ENCODE assay signal across 8 cellular contexts in the genomic region with DNA sequence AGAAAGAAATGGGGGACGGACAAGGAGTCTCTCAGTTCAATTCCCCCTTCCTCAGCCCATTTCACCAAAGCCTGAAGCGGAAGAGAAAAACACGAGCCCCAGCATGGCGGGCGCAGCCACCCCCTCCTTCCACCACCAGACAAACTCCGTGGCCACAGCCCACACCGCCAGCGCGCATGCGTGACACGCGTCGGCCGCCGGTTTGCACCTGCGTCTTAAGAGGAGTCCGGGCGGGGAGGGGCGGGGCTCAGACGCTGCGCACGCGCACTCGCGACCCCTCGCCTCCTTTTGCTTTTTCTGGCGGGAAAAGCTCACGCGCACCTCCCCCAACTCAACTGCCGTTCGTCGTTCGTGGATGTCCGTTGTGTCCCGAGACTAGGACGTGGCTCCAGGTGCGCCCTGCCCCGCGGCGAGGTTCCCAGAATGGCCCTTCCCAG. TPM values are rescaled to one million over a fixed set of nuclear protein-coding genes. Genes with fewer than 3 reads are reported as not detected.
DNase-seq lines count a peak whose midpoint lies in the region; ATAC-seq, FAIRE-seq and TF ChIP-seq lines count a peak whose summit lies in the region.

A gene with protein sequence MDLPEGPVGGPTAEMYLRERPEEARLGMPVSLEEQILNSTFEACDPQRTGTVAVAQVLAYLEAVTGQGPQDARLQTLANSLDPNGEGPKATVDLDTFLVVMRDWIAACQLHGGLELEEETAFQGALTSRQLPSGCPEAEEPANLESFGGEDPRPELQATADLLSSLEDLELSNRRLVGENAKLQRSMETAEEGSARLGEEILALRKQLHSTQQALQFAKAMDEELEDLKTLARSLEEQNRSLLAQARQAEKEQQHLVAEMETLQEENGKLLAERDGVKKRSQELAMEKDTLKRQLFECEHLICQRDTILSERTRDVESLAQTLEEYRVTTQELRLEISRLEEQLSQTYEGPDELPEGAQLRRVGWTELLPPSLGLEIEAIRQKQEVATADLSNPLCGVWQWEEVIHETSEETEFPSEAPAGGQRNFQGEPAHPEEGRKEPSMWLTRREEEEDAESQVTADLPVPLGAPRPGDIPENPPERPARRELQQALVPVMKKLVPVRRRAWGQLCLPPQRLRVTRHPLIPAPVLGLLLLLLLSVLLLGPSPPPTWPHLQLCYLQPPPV (plus strand): TSS at position 314 of the 437 bp plus-strand sequence. CDS start 2,635 bp downstream, outside the sequence.

- peak within 1 kb of the TSS; percentile 58 for H2BK12ac ChIP-seq in neuronal stem cell (ENCODE audit: low read length)

- H2BK5ac ChIP-seq in neuronal stem cell (ENCODE audit: low read length): no peak within 1 kb of the TSS

- no peak for TF ChIP-seq CTCF in A549 (IDR thresholded peaks at IDR 0.05)
- no peak for TF ChIP-seq CTCF in colonic mucosa (IDR thresholded peaks at IDR 0.05)
- no peak for TF ChIP-seq CTCF in suprapubic skin (IDR thresholded peaks at IDR 0.05)

- H3K27ac ChIP-seq in A549 (peak within 1 kb of the TSS in 1 of 2 experiments; percentile 59; a peak in 2 of 6 replicates), colonic mucosa (no peak within 1 kb of the TSS), neuronal stem cell (replicated peaks; ENCODE audit: low read length) (no peak within 1 kb of the TSS), suprapubic skin (no peak within 1 kb of the TSS)

- no peak for TF ChIP-seq RAD21 in A549 (conservative IDR thresholded peaks at IDR 0.05 in 1 of 2, IDR thresholded peaks at IDR 0.05 in 1 of 2)

- H3K27me3 ChIP-seq in colonic mucosa: no peaks in the 10 kb centered on the region
- peaks cover 0 to 2% (median 0%) of the 10 kb centered on the region in 3 experiments for H3K27me3 ChIP-seq in neuronal stem cell (ENCODE audit: control insufficient read depth in 3 of 3, insufficient read depth in 3 of 3, low read depth in 1 of 3, low read length in 3 of 3)
- H3K27me3 ChIP-seq in suprapubic skin: peaks cover 8% of the 10 kb centered on the region

- H3K4me1 ChIP-seq in A549: 0 out of 3 replicates have a peak, but pooled peaks cover 3% of the 10 kb centered on the region
- H3K4me1 ChIP-seq in colonic mucosa: no peaks in the 10 kb centered on the region
- no peaks in the 10 kb centered on the region for H3K4me1 ChIP-seq in neuronal stem cell (ENCODE audit: control insufficient read depth in 2 of 2, insufficient read depth in 1 of 2, low read depth in 1 of 2, low read length in 2 of 2)
- H3K4me1 ChIP-seq in suprapubic skin: no peaks in the 10 kb centered on the region

- POLR2A ChIA-PET in A549 (lab: Yijun Ruan, JAX): interaction anchor here (0.8 to 1.3 kb wide), 3 partner anchors 10 to 34 kb away, joined by 3 to 5 read pairs (median 5); no protein-coding TSS in a partner anchor
- POLR2A ChIA-PET in activated CD4-positive, alpha-beta T cell treated with anti-CD3 and anti-CD28 coated beads for 36 hours (lab: Charles Lee): no interaction called here

- ATAC-seq in A549: no peak
- peak; percentile 68 for ATAC-seq in HG03521 (IDR thresholded peaks at IDR 0.05; ENCODE audit: unreplicated experiment)
- peak; percentile 67 for ATAC-seq in activated CD4-positive, alpha-beta T cell treated with anti-CD3 and anti-CD28 coated beads for 36 hours
- ATAC-seq in HG03457 (IDR thresholded peaks at IDR 0.05; ENCODE audit: unreplicated experiment): no peak

- H3K27ac Mint-ChIP-seq in activated CD4-positive, alpha-beta T cell treated with anti-CD3 and anti-CD28 coated beads for 36 hours: peak within 1 kb of the TSS; percentile 87

- peak within 1 kb of the TSS; percentile 65 for H3K23ac ChIP-seq in neuronal stem cell (ENCODE audit: low read depth, low read length, poor library complexity)

- H3K4me2 ChIP-seq in A549 (peak within 1 kb of the TSS; percentile 44), neuronal stem cell (ENCODE audit: insufficient read depth, low read length, poor library complexity, severe bottlenecking) (no peak within 1 kb of the TSS)

- H4K8ac ChIP-seq in neuronal stem cell (ENCODE audit: low read depth, low read length): no peak within 1 kb of the TSS

- no peak within 1 kb of the TSS for H3K14ac ChIP-seq in neuronal stem cell (ENCODE audit: low read length)

- intact Hi-C loops in activated CD4-positive, alpha-beta T cell treated with anti-CD3 and anti-CD28 coated beads for 36 hours (cut with DNase I, micrococcal nuclease): loop anchor here in 1 of 2 experiments (1.0 kb wide), 2 partner anchors 25 to 57 kb away; a partner anchor contains a TSS
- intact Hi-C loops in colonic mucosa (cut with DNase I): no loop called here

- CTCF ChIA-PET in A549 (lab: Yijun Ruan, JAX): interaction anchor here (0.6 to 10.9 kb wide), 4 partner anchors 10 to 86 kb away, joined by 3 to 244 read pairs (median 88); a partner anchor contains a TSS
- CTCF ChIA-PET in activated CD4-positive, alpha-beta T cell treated with anti-CD3 and anti-CD28 coated beads for 36 hours (lab: Charles Lee): no interaction called here

- peaks cover 16% of the 10 kb centered on the region for H3K4me1 Mint-ChIP-seq in activated CD4-positive, alpha-beta T cell treated with anti-CD3 and anti-CD28 coated beads for 36 hours

- H3K36me3 ChIP-seq in colonic mucosa: no peaks in the 10 kb centered on the region
- H3K36me3 ChIP-seq in neuronal stem cell (replicated peaks in 1 of 2; ENCODE audit: control insufficient read depth in 2 of 2, insufficient read depth in 2 of 2, low read length in 2 of 2): no peaks in the 10 kb centered on the region
- H3K36me3 ChIP-seq in suprapubic skin: no peaks in the 10 kb centered on the region

- no peak within 1 kb of the TSS for H2BK15ac ChIP-seq in neuronal stem cell (ENCODE audit: low read length)

- H3K27me3 Mint-ChIP-seq in activated CD4-positive, alpha-beta T cell treated with anti-CD3 and anti-CD28 coated beads for 36 hours: no peaks in the 10 kb centered on the region

- TF ChIP-seq POLR2A in A549 (IDR thresholded peaks at IDR 0.05; ENCODE audit: low read length) (peak; percentile 59), suprapubic skin (IDR thresholded peaks at IDR 0.05) (no peak)

- H4K91ac ChIP-seq in neuronal stem cell (ENCODE audit: low read depth, low read length, poor library complexity): no peak within 1 kb of the TSS

- no peaks in the 10 kb centered on the region for H3K79me1 ChIP-seq in neuronal stem cell (ENCODE audit: low read depth, low read length)

- H2AK5ac ChIP-seq in neuronal stem cell (ENCODE audit: low read depth, low read length): peak within 1 kb of the TSS; percentile 81

- H3K9me3 ChIP-seq in A549 (peaks cover 12% of the 10 kb centered on the region; the same call in 2 of the 3 replicates), colonic mucosa (no peaks in the 10 kb centered on the region), neuronal stem cell (replicated peaks in 1 of 2; ENCODE audit: control insufficient read depth in 2 of 2, insufficient read depth in 1 of 2, low read depth in 1 of 2, low read length in 2 of 2) (no peaks in the 10 kb centered on the region), suprapubic skin (no peaks in the 10 kb centered on the region)

- TF ChIP-seq EP300 in A549 (IDR thresholded peaks at IDR 0.05) (no peak), suprapubic skin (IDR thresholded peaks at IDR 0.05) (no peak)

- peaks cover 3% of the 10 kb centered on the region for H3K9me3 Mint-ChIP-seq in activated CD4-positive, alpha-beta T cell treated with anti-CD3 and anti-CD28 coated beads for 36 hours (ENCODE audit: low read depth)

- 58% methylated on average over 39 of the region's 40 CpGs for WGBS in A549 (ENCODE audit: missing lambda C conversion rate)
- no CpG with 5 or more reads among the region's 40 CpGs for WGBS in neuronal stem cell (ENCODE audit: extremely low coverage in 2 of 2, insufficient read length in 2 of 2, insufficient replicate concordance in 1 of 2), 2 donors
- 65% methylated on average over 32 of the region's 40 CpGs for WGBS in suprapubic skin

- DNase-seq in A549 (ENCODE audit: low read depth in 1 of 2, low spot score in 1 of 2): peak; percentile 53 to 91
- DNase-seq in activated CD4-positive, alpha-beta T cell treated with anti-CD3 and anti-CD28 coated beads for 36 hours: peak; percentile 95
- DNase-seq in colonic mucosa: peak; percentile 74
- DNase-seq in neuronal stem cell (ENCODE audit: low spot score): no peak
- DNase-seq in suprapubic skin (ENCODE audit: low spot score in 2 of 2): no peak
- no peak for DNase-seq in NCI-H1436 treated with DMSO at 0.1 percent for 48 hours (lab: John Stamatoyannopoulos, UW)

- H3K4ac ChIP-seq in neuronal stem cell (ENCODE audit: low read length): no peak within 1 kb of the TSS

- peak within 1 kb of the TSS; percentile 47 for H3K4me3 Mint-ChIP-seq in activated CD4-positive, alpha-beta T cell treated with anti-CD3 and anti-CD28 coated beads for 36 hours

- FAIRE-seq in A549 (lab: Jason Lieb, UNC): no peak

- no peak within 1 kb of the TSS for H2AFZ ChIP-seq in neuronal stem cell (ENCODE audit: low read length)

- H3K36me3 Mint-ChIP-seq in activated CD4-positive, alpha-beta T cell treated with anti-CD3 and anti-CD28 coated beads for 36 hours (ENCODE audit: low read depth): no peaks in the 10 kb centered on the region

- no peak within 1 kb of the TSS for H2BK120ac ChIP-seq in neuronal stem cell (ENCODE audit: low read depth, low read length)

- H3K18ac ChIP-seq in neuronal stem cell (ENCODE audit: low read length): peak within 1 kb of the TSS; percentile 17

- H3K9ac ChIP-seq in colonic mucosa (ENCODE audit: low read depth in 2 of 2, low read length in 2 of 2): peak within 1 kb of the TSS in 1 of 2 donors; percentile 19
- no peak within 1 kb of the TSS for H3K9ac ChIP-seq in neuronal stem cell (ENCODE audit: low read depth, low read length, poor library complexity)

- no peak within 1 kb of the TSS for H3K4me3 ChIP-seq in A549
- H3K4me3 ChIP-seq in colonic mucosa: peak within 1 kb of the TSS; percentile 7
- no peak within 1 kb of the TSS for H3K4me3 ChIP-seq in neuronal stem cell (ENCODE audit: low read length in 2 of 2)
- peak within 1 kb of the TSS; percentile 8 for H3K4me3 ChIP-seq in suprapubic skin

TF ChIP-seq in A549, 52 proteins besides CTCF, POLR2A, EP300 and RAD21 (continues in another document):
- TF ChIP-seq CHD4 (IDR thresholded peaks at IDR 0.05; ENCODE audit: borderline replicate concordance): no peak
- no peak for TF ChIP-seq SMC3 (IDR thresholded peaks at IDR 0.05)
- TF ChIP-seq MAFK (IDR thresholded peaks at IDR 0.05; ENCODE audit: partially characterized antibody): no peak

RNA-seq across cellular contexts. Expression of the gene that starts here (rescaled TPM):
- polyA plus RNA-seq in A549 (2011; rRNA removed) (0.08 TPM in 2 replicates), A549 (2017; fragmentation: RNase III; extraction: RNeasy Plus Mini Kit Qiagen cat#74134 plus additional on column Dnase treatment) (0.17 TPM in 1 of 3 replicates, not detected in the others)
- 0.03 and 0.09 TPM in 2 replicates for polyA plus RNA-seq in A549 (2012; cell fraction: cytosol; rRNA removed)
- 0.05 and 0.06 TPM in 2 replicates for polyA plus RNA-seq in A549 (2012; cell fraction: nucleus; rRNA removed)
- polyA minus RNA-seq in A549 (2011; rRNA and poly(A)+ RNA removed): not detected in 2 replicates
- 1 to 10 TPM in 1 of 2 experiments, under 1 TPM in 1; 0.96 to 1.2 TPM for total RNA-seq in activated CD4-positive, alpha-beta T cell treated with anti-CD3 and anti-CD28 coated beads for 36 hours
- total RNA-seq in colonic mucosa (not detected), suprapubic skin (not detected)
- polyA plus RNA-seq in neuronal stem cell (2013, experiment 1 of 2): 0.17 TPM
- polyA plus RNA-seq in neuronal stem cell (2013, experiment 2 of 2): 0.17 TPM

Comparison
In these comparisons a context has a peak if more than half of its experiments do, and no peak if none do; other contexts are left out.
1. Peak in DNase-seq and H3K4me2 ChIP-seq in A549; RNA of the gene not detected or under 1 TPM.
2. Peak in DNase-seq and H3K4me3 ChIP-seq in colonic mucosa; RNA of the gene not detected or under 1 TPM.
3. ATAC-seq: peak in HG03521 (single experiment) and activated CD4-positive, alpha-beta T cell treated with anti-CD3 and anti-CD28 coated beads for 36 hours (single experiment); none in A549 (0 of 2) and HG03457 (single experiment).